8 cellular contexts compared by ENCODE assay signal in the genomic region with DNA sequence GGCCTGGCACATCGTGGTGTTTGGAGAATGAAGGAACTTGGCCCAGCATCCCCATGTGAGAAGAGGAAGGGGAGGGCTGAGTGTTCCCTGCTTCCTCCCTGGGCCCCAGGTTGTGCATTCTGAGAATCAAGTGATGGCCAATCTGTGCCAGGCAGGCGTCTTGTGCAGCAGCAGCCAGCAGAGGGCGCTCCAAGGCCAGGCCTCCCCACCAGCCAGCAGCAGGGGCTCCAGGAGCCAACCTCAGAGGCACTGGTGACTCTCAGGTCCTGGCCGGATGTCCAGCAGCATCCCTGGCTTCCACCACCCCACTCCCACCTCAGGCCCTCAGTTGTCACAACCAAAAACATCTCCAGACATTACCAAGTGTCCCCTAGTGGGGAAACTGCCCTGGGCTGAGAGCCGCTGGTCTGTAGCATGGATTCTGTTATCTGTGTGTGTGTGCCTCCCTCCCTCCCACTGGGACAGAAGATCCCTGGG.
DNase-seq lines count a peak whose midpoint lies in the region; ATAC-seq and TF ChIP-seq lines count a peak whose summit lies in the region.

No MANE protein-coding gene starts in this region.

- peak; percentile 97 for TF ChIP-seq CTCF in GM13977 (IDR thresholded peaks at IDR 0.05; ENCODE audit: extremely low read depth, insufficient read depth, missing control alignments)

- in situ Hi-C loops in GM13977 (cut with MboI; ENCODE audit: low pct_unique_long_range_greater_than_20kb, low sequenced_read_pairs, unreplicated experiment): no loop called here

- POLR2A ChIA-PET in naive thymus-derived CD8-positive, alpha-beta T cell (lab: Charles Lee): no interaction called here

- DNase-seq in AG08395 (ENCODE audit: low spot score): peak; percentile 84
- DNase-seq in GM13977 (ENCODE audit: low spot score): peak; percentile 92
- peak; percentile 13 to 36 for DNase-seq in NOMO-1 (lab: John Stamatoyannopoulos, UW; ENCODE audit: unreplicated experiment in 2 of 2)
- peak; percentile 37 for DNase-seq in activated CD8-positive, alpha-beta memory T cell treated with anti-CD3 and anti-CD28 coated beads, Interleukin-2, amount 50 U/mL, for 24 hours (ENCODE audit: extremely low read depth)
- DNase-seq in epidermal melanocyte (ENCODE audit: insufficient read length, low spot score): peak; percentile 61
- peak; percentile 31 to 72 (median 61) for DNase-seq in naive thymus-derived CD8-positive, alpha-beta T cell
- peak in 47 of 49 donors; percentile 17 to 82 (median 54) for DNase-seq in substantia nigra (lab: John Stamatoyannopoulos, UW)

- no peaks in the 10 kb centered on the region for H3K9me3 Mint-ChIP-seq in naive thymus-derived CD8-positive, alpha-beta T cell

- peak overlapping the region; percentile 88 for H3K27ac ChIP-seq in substantia nigra (ENCODE audit: low read depth, low read length, poor library complexity, severe bottlenecking)

- no peaks in the 10 kb centered on the region for H3K27me3 Mint-ChIP-seq in naive thymus-derived CD8-positive, alpha-beta T cell

- peak; percentile 70 to 72 for ATAC-seq in naive thymus-derived CD8-positive, alpha-beta T cell
- ATAC-seq in HG02623 (IDR thresholded peaks at IDR 0.05; ENCODE audit: unreplicated experiment): no peak

- H3K27ac Mint-ChIP-seq in naive thymus-derived CD8-positive, alpha-beta T cell: peak overlapping the region in 5 of 10 donors; percentile 55 to 90 (median 74)

- H3K4me1 Mint-ChIP-seq in naive thymus-derived CD8-positive, alpha-beta T cell: peaks cover 0 to 15% (median 11%) of the 10 kb centered on the region in 4 donors

- H3K36me3 Mint-ChIP-seq in naive thymus-derived CD8-positive, alpha-beta T cell: peaks cover 0 to 74% (median 8%) of the 10 kb centered on the region in 3 donors

- no peak overlapping the region for H3K4me3 Mint-ChIP-seq in naive thymus-derived CD8-positive, alpha-beta T cell

Comparison
In these comparisons a context has a peak if more than half of its experiments do, and no peak if none do; other contexts are left out.
1. DNase-seq: peak in every context shown above with its lines; median percentile 92 in GM13977; 84 in AG08395; 61 in epidermal melanocyte; 61 in naive thymus-derived CD8-positive, alpha-beta T cell; 54 in substantia nigra; 37 in activated CD8-positive, alpha-beta memory T cell treated with anti-CD3 and anti-CD28 coated beads, Interleukin-2, amount 50 U/mL, for 24 hours; 24 in NOMO-1.